36 cellular contexts compared by ENCODE assay signal in the genomic region with DNA sequence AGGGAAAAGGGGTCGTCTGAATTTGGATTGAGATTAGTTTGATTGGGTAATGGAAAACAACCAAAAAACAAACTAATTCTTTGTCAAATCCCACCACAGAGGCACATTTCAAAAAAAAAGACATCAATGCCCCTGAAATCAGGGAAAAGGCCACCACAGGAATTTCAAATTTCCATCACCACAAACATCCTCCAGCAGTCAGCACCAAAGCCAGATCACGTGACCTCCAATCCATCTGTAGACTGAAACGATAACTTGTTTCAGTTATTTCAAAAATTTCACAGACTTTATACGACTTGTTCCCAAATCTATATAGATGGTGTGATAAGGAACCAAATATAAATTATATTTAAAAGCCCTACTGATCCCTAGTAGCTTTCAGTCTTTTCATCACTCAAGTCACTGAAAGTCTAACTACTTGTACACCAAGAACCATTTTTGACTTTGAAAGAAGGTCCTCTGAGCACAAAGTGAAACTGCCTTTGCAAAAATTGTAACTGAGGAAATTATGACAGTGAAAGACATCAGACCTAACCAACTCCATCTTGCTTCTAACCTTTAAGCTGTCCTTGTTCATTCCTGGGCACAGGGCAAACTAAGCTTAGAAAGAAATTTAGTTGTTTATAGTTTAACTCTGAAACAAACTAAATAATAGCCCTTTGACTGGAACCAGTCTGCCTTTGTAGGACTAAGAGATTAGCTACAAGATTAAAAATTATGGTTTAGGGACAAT. TPM values are rescaled to one million over a fixed set of nuclear protein-coding genes. Genes with fewer than 3 reads are reported as not detected.
DNase-seq lines count a peak whose midpoint lies in the region; ATAC-seq, FAIRE-seq and TF ChIP-seq lines count a peak whose summit lies in the region.
"Had no signal": no experiment of that assay in that cellular context is flagged by ENCODE, and none has a peak within 500 bp of the region (broad histone marks: within the 10 kb centered on the region; RNA-seq: fewer than 3 reads in every experiment).

No MANE protein-coding gene starts in this region.

- CTCF ChIA-PET in HepG2 (lab: Yijun Ruan, JAX; ENCODE audit: low intra/inter-chr PET ratio, low total read pairs), result no interaction called here

- TF ChIP-seq RAD21 in HepG2 (CRISPR knock-in tag; IDR thresholded peaks at IDR 0.05), result no peak

- H3K27ac Mint-ChIP-seq in activated CD4-positive, alpha-beta T cell treated with anti-CD3 and anti-CD28 coated beads, Interleukin-2, amount 10 ng/mL, durations not matched to agents 24 days and 14 days, result no peak overlapping the region
- H3K27ac Mint-ChIP-seq: activated naive CD8-positive, alpha-beta T cell treated with anti-CD3 and anti-CD28 coated beads, Interleukin-2, amount 50 U/mL, for 24 hours; B cell; dendritic cell treated with granulocyte-macrophage colony-stimulating factor and Interleukin-4, amounts not matched to agents 40 ng/mL and 50 ng/mL, for 4 days; natural killer cell; stimulated activated naive CD8-positive, alpha-beta T cell treated with anti-CD3 and anti-CD28 coated beads, Interleukin-15, amount 100 ng/mL, for 72 hours; WTC11 had no signal

- 7% methylated on average over 4 of the region's 4 CpGs for WGBS in HepG2 (ENCODE audit: low lambda C conversion rate)
- WGBS in right lobe of liver (ENCODE audit: insufficient coverage, low coverage, low lambda C conversion rate, missing lambda C conversion rate), result 81% methylated on average over 4 of the region's 4 CpGs

- in situ Hi-C loops in HepG2 (cut with HindIII; ENCODE audit: extremely low pct_ligation_motif_present, low pct_unique_long_range_greater_than_20kb), result no loop called here
- in situ Hi-C loops in astrocyte of the cerebellum (cut with HindIII; ENCODE audit: low sequenced_read_pairs), result no loop called here

- TF ChIP-seq POLR2A in HepG2 (IDR thresholded peaks at IDR 0.05; ENCODE audit: insufficient read depth in 1 of 2, low read depth in 2 of 2, low read length in 2 of 2) (no peak), right lobe of liver (IDR thresholded peaks at IDR 0.05) (no peak)

- DNase-seq in HepG2 (ENCODE audit: low spot score) (no peak), right lobe of liver (no peak), astrocyte of the cerebellum (ENCODE audit: low read depth) (peak; percentile 18), iris pigment epithelial cell (ENCODE audit: low read depth) (peak; percentile 12), occipital lobe (lab: John Stamatoyannopoulos, UW) (no peak)
- DNase-seq in activated CD4-positive, CD25-positive, alpha-beta regulatory T cell (lab: John Stamatoyannopoulos, UW), result no peak
- no peak for DNase-seq in activated CD4-positive, alpha-beta T cell treated with anti-CD3 and anti-CD28 coated beads, Interleukin-2, amount 10 ng/mL, durations not matched to agents 24 days and 14 days
- DNase-seq: activated CD4-positive, alpha-beta T cell treated with anti-CD3 and anti-CD28 coated beads, Interleukin-2, amount 50 U/mL, for 4 hours; activated gamma-delta T cell treated with Interleukin-2 at 50 U/mL for 16 hours; activated naive CD8-positive, alpha-beta T cell treated with anti-CD3 and anti-CD28 coated beads, Interleukin-2, amount 50 U/mL, for 24 hours; activated T-cell treated with anti-CD3 and anti-CD28 coated beads, Interleukin-2, amount 50 U/mL, for 48 hours; CD4-positive, alpha-beta memory T cell; HCEC 1CT; hippocampal formation; natural killer cell; NCI-H1105; NCI-H187; NCI-H446 treated with DMSO at 0.1 percent for 48 hours; NCI-H774; nucleus accumbens; small intestine; stimulated activated naive CD8-positive, alpha-beta T cell treated with anti-CD3 and anti-CD28 coated beads, Interleukin-15, amount 100 ng/mL, for 72 hours; T-cell had no signal

- H3K4me1 Mint-ChIP-seq in activated CD4-positive, alpha-beta T cell treated with anti-CD3 and anti-CD28 coated beads, Interleukin-2, amount 10 ng/mL, durations not matched to agents 24 days and 14 days, result peaks cover 36% of the 10 kb centered on the region

- no peaks in the 10 kb centered on the region for H3K79me2 ChIP-seq in HepG2 (ENCODE audit: insufficient read depth, low read length)

- H2AFZ ChIP-seq in HepG2 (ENCODE audit: low read length), result no peak overlapping the region

- no peaks in the 10 kb centered on the region for H3K27me3 ChIP-seq in HepG2 (ENCODE audit: control insufficient read depth in 1 of 2, insufficient read depth in 2 of 2, low read length in 2 of 2)
- H3K27me3 ChIP-seq in right lobe of liver, result no peaks in the 10 kb centered on the region
- H3K27me3 ChIP-seq: esophagus muscularis mucosa, gastroesophageal sphincter, SJSA1 had no signal

- H3K4me3 Mint-ChIP-seq in activated CD4-positive, alpha-beta T cell treated with anti-CD3 and anti-CD28 coated beads, Interleukin-2, amount 10 ng/mL, durations not matched to agents 24 days and 14 days, result no peak overlapping the region
- H3K4me3 Mint-ChIP-seq: activated naive CD8-positive, alpha-beta T cell treated with anti-CD3 and anti-CD28 coated beads, Interleukin-2, amount 50 U/mL, for 24 hours; B cell; CD4-positive, alpha-beta memory T cell; central memory CD8-positive, alpha-beta T cell; dendritic cell treated with granulocyte-macrophage colony-stimulating factor and Interleukin-4, amounts not matched to agents 40 ng/mL and 50 ng/mL, for 4 days; natural killer cell; stimulated activated naive CD8-positive, alpha-beta T cell treated with anti-CD3 and anti-CD28 coated beads, Interleukin-15, amount 100 ng/mL, for 72 hours; T-cell; WTC11 had no signal

- H3K27me3 Mint-ChIP-seq in activated CD4-positive, alpha-beta T cell treated with anti-CD3 and anti-CD28 coated beads, Interleukin-2, amount 10 ng/mL, durations not matched to agents 24 days and 14 days, result peaks cover 8% of the 10 kb centered on the region
- H3K27me3 Mint-ChIP-seq: activated naive CD8-positive, alpha-beta T cell treated with anti-CD3 and anti-CD28 coated beads, Interleukin-2, amount 50 U/mL, for 24 hours; B cell; CD4-positive, alpha-beta memory T cell; central memory CD8-positive, alpha-beta T cell; dendritic cell treated with granulocyte-macrophage colony-stimulating factor and Interleukin-4, amounts not matched to agents 40 ng/mL and 50 ng/mL, for 4 days; stimulated activated naive CD8-positive, alpha-beta T cell treated with anti-CD3 and anti-CD28 coated beads, Interleukin-15, amount 100 ng/mL, for 72 hours; T-cell had no signal

- TF ChIP-seq CTCF in HepG2 (CRISPR knock-in tag; IDR thresholded peaks at IDR 0.05) (no peak), right lobe of liver (IDR thresholded peaks at IDR 0.05) (no peak), astrocyte of the cerebellum (IDR thresholded peaks at IDR 0.05; ENCODE audit: low read depth, low read length, missing control alignments) (no peak)

- no peaks in the 10 kb centered on the region for H3K9me3 ChIP-seq in HepG2 (ENCODE audit: low read length)
- H3K9me3 ChIP-seq in right lobe of liver, result no peaks in the 10 kb centered on the region
- H3K9me3 ChIP-seq: A549, esophagus muscularis mucosa, gastroesophageal sphincter, SJSA1, thoracic aorta had no signal

- no peak overlapping the region for H3K4me3 ChIP-seq in HepG2 (replicated peaks in 1 of 3; ENCODE audit: insufficient read depth in 1 of 3, low read depth in 2 of 3, low read length in 3 of 3)
- no peak overlapping the region for H3K4me3 ChIP-seq in right lobe of liver
- H3K4me3 ChIP-seq in astrocyte of the cerebellum (ENCODE audit: low read depth, low read length), result no peak overlapping the region
- H3K4me3 ChIP-seq: A549, esophagus muscularis mucosa, gastroesophageal sphincter, lung, SJSA1, thoracic aorta had no signal

- H3K27ac ChIP-seq in HepG2 (ENCODE audit: extremely low read length, insufficient read depth, low read length), result no peak overlapping the region
- H3K27ac ChIP-seq in right lobe of liver, result no peak overlapping the region
- H3K27ac ChIP-seq: A549, esophagus muscularis mucosa, gastroesophageal sphincter, RWPE1, SJSA1, thoracic aorta had no signal

- FAIRE-seq in HepG2 (lab: Jason Lieb, UNC), result no peak
- FAIRE-seq: A549, GM12891, small intestine had no signal

- no peaks in the 10 kb centered on the region for H4K20me1 ChIP-seq in HepG2 (ENCODE audit: insufficient read depth, low read length)

- ATAC-seq in HepG2 (no peak), right lobe of liver (no peak), HG02571 (IDR thresholded peaks at IDR 0.05; ENCODE audit: unreplicated experiment) (no peak)
- ATAC-seq: A549; activated naive CD8-positive, alpha-beta T cell treated with anti-CD3 and anti-CD28 coated beads, Interleukin-2, amount 50 U/mL, for 24 hours; gastroesophageal sphincter; natural killer cell; stimulated activated naive CD8-positive, alpha-beta T cell treated with anti-CD3 and anti-CD28 coated beads, Interleukin-15, amount 100 ng/mL, for 72 hours; T-cell had no signal

- H3K4me1 ChIP-seq in HepG2 (ENCODE audit: insufficient read depth, low read length), result no peaks in the 10 kb centered on the region
- H3K4me1 ChIP-seq in right lobe of liver, result peaks cover 0 to 42% (median 12%) of the 10 kb centered on the region in 4 donors
- H3K4me1 ChIP-seq: A549, SJSA1 had no signal

- H3K9me3 Mint-ChIP-seq in activated CD4-positive, alpha-beta T cell treated with anti-CD3 and anti-CD28 coated beads, Interleukin-2, amount 10 ng/mL, durations not matched to agents 24 days and 14 days, result no peaks in the 10 kb centered on the region
- H3K9me3 Mint-ChIP-seq: activated naive CD8-positive, alpha-beta T cell treated with anti-CD3 and anti-CD28 coated beads, Interleukin-2, amount 50 U/mL, for 24 hours; CD4-positive, alpha-beta memory T cell; central memory CD8-positive, alpha-beta T cell; dendritic cell treated with granulocyte-macrophage colony-stimulating factor and Interleukin-4, amounts not matched to agents 40 ng/mL and 50 ng/mL, for 4 days; natural killer cell; stimulated activated naive CD8-positive, alpha-beta T cell treated with anti-CD3 and anti-CD28 coated beads, Interleukin-15, amount 100 ng/mL, for 72 hours; T-cell had no signal

- BruUV-seq in HepG2 (replicated peaks; lab: Mats Ljungman, UMichigan), result no TSS peak

- TF ChIP-seq EP300 in HepG2 (IDR thresholded peaks at IDR 0.05; ENCODE audit: low read depth in 2 of 2, low read length in 2 of 2) (no peak), HepG2 (CRISPR knock-in tag; IDR thresholded peaks at IDR 0.05; ENCODE audit: borderline replicate concordance) (no peak)

- no peak overlapping the region for H3K9ac ChIP-seq in HepG2 (ENCODE audit: insufficient read depth, low read depth, low read length)

- no peaks in the 10 kb centered on the region for H3K36me3 ChIP-seq in HepG2 (replicated peaks in 1 of 2; ENCODE audit: control insufficient read depth in 1 of 2, insufficient read depth in 2 of 2, low read length in 2 of 2)
- no peaks in the 10 kb centered on the region for H3K36me3 ChIP-seq in right lobe of liver
- H3K36me3 ChIP-seq: esophagus muscularis mucosa, gastroesophageal sphincter, SJSA1, thoracic aorta had no signal

- no peak overlapping the region for H3K4me2 ChIP-seq in HepG2 (ENCODE audit: low read depth, low read length)
- H3K4me2 ChIP-seq: A549 had no signal

- POLR2A ChIA-PET in HepG2 (lab: Yijun Ruan, JAX), result no interaction called here

- no peaks in the 10 kb centered on the region for H3K36me3 Mint-ChIP-seq in activated CD4-positive, alpha-beta T cell treated with anti-CD3 and anti-CD28 coated beads, Interleukin-2, amount 10 ng/mL, durations not matched to agents 24 days and 14 days (ENCODE audit: low read depth)
- H3K36me3 Mint-ChIP-seq: CD4-positive, alpha-beta memory T cell; natural killer cell; T-cell; WTC11 had no signal

- intact Hi-C loops in HepG2 (cut with micrococcal nuclease; ENCODE audit: unreplicated experiment) (no loop called here), right lobe of liver (cut with DNase I) (no loop called here)
- intact Hi-C loops in activated CD4-positive, alpha-beta T cell treated with anti-CD3 and anti-CD28 coated beads, Interleukin-2, amount 10 ng/mL, durations not matched to agents 24 days and 14 days (cut with micrococcal nuclease), result no loop called here

RNA-seq across cellular contexts. Expression of a gene that starts 48.1 kb away (rescaled TPM):
- total RNA-seq in HepG2 (2016; rRNA removed; fragmentation: Illumina TruSeq; extraction: Trizol) (not detected in 2 replicates), right lobe of liver (1 to 10 TPM; 4.6 to 8.2 (median 6.9) TPM), occipital lobe (128 TPM)
- not detected in 2 replicates for total RNA-seq in HepG2 (2016; cell fraction: cytosol; rRNA removed; fragmentation: Illumina TruSeq; extraction: Trizol; ENCODE audit: low read depth)
- 0.04 TPM in 1 of 2 replicates, not detected in the other for total RNA-seq in HepG2 (2016; cell fraction: insoluble cytoplasmic fraction; rRNA removed; fragmentation: Illumina TruSeq; extraction: Trizol)
- total RNA-seq in HepG2 (2016; cell fraction: membrane; rRNA removed; fragmentation: Illumina TruSeq; extraction: Trizol), result not detected in 2 replicates
- not detected in 2 replicates for total RNA-seq in HepG2 (2016; cell fraction: nucleus; rRNA removed; fragmentation: Illumina TruSeq; extraction: Trizol)
- not detected in 2 replicates for polyA plus RNA-seq in HepG2 (2011; rRNA removed)
- polyA plus RNA-seq in HepG2 (2011; cell fraction: cytosol; rRNA removed), result not detected in 2 replicates
- polyA plus RNA-seq in HepG2 (2011; cell fraction: nucleus; rRNA removed), result not detected in 2 replicates
- not detected in 2 replicates for polyA plus RNA-seq in HepG2 (2012)
- polyA plus RNA-seq in HepG2 (2016; cell fraction: cytosol; fragmentation: Illumina TruSeq; extraction: Trizol; ENCODE audit: low read depth), result not detected in 2 replicates
- not detected in 2 replicates for polyA plus RNA-seq in HepG2 (2016; cell fraction: insoluble cytoplasmic fraction; fragmentation: Illumina TruSeq; extraction: Trizol; ENCODE audit: low read depth)
- not detected in 2 replicates for polyA plus RNA-seq in HepG2 (2016; cell fraction: membrane; fragmentation: Illumina TruSeq; extraction: Trizol; ENCODE audit: low read depth)
- polyA plus RNA-seq in HepG2 (2016; cell fraction: nucleus; fragmentation: Illumina TruSeq; extraction: Trizol; ENCODE audit: insufficient read depth, low read depth), result not detected in 2 replicates
- polyA minus RNA-seq in HepG2 (2011; rRNA and poly(A)+ RNA removed; ENCODE audit: low replicate concordance), result 5.6 TPM in 1 of 2 replicates, not detected in the other
- polyA minus RNA-seq in HepG2 (2011; cell fraction: cytosol; rRNA and poly(A)+ RNA removed), result not detected in 2 replicates
- polyA minus RNA-seq in HepG2 (2011; cell fraction: nucleus; rRNA and poly(A)+ RNA removed), result not detected in 2 replicates
- 14.8 and 15.2 TPM in 2 replicates for total RNA-seq in activated CD4-positive, alpha-beta T cell treated with anti-CD3 and anti-CD28 coated beads, Interleukin-2, amount 10 ng/mL, durations not matched to agents 24 days and 14 days

Comparison
In these comparisons a context has a peak if more than half of its experiments do, and no peak if none do; other contexts are left out.
1. DNase-seq: peak in astrocyte of the cerebellum (single experiment) and iris pigment epithelial cell (single experiment); none in HepG2 (single experiment), right lobe of liver (0 of 3), activated CD4-positive, CD25-positive, alpha-beta regulatory T cell (0 of 4), occipital lobe (single experiment) and activated CD4-positive, alpha-beta T cell treated with anti-CD3 and anti-CD28 coated beads, Interleukin-2, amount 10 ng/mL, durations not matched to agents 24 days and 14 days (single experiment).